1 cellular context compared by ENCODE assay signal in genomic region chr2:238238766-238239551, GRCh38.
A peak's percentile ranks its signal among the peaks of the same experiment; 100 is the strongest.
TF ChIP-seq lines count a peak whose summit lies in the region.

No MANE protein-coding gene starts in this region.

TF ChIP-seq in HepG2, 621 proteins besides CTCF, POLR2A, EP300 and RAD21 (continued from another document and continues in another):
- peak; percentile 93; the same call in 1 of the 2 replicates for TF ChIP-seq ZMAT5 (CRISPR knock-in tag; IDR thresholded peaks at IDR 0.05; ENCODE audit: borderline replicate concordance, low read depth)
- TF ChIP-seq JUND (CRISPR knock-in tag; IDR thresholded peaks at IDR 0.05): peak; percentile 63; the same call in 1 of the 2 replicates
- peak; percentile 70; the same call in 1 of the 2 replicates for TF ChIP-seq KDM1A (CRISPR knock-in tag; IDR thresholded peaks at IDR 0.05)
- TF ChIP-seq ZNF24 (IDR thresholded peaks at IDR 0.05): no peak
- TF ChIP-seq JDP2 (CRISPR knock-in tag; IDR thresholded peaks at IDR 0.05; ENCODE audit: borderline replicate concordance): no peak
- peak; percentile 67 for TF ChIP-seq BCL6 (CRISPR knock-in tag; IDR thresholded peaks at IDR 0.05)
- no peak for TF ChIP-seq ZNF414 (CRISPR knock-in tag; IDR thresholded peaks at IDR 0.05)
- TF ChIP-seq ZNF644 (CRISPR knock-in tag; IDR thresholded peaks at IDR 0.05; ENCODE audit: low read depth): no peak
- no peak for TF ChIP-seq SNRNP70 (IDR thresholded peaks at IDR 0.05; ENCODE audit: low read depth, low read length)
- TF ChIP-seq RARA (CRISPR knock-in tag; IDR thresholded peaks at IDR 0.05): peak; percentile 79
- peak; percentile 96; the same call in 1 of the 2 replicates for TF ChIP-seq ZNF562 (CRISPR knock-in tag; IDR thresholded peaks at IDR 0.05; ENCODE audit: borderline replicate concordance)
- peak; percentile 12; the same call in 1 of the 2 replicates for TF ChIP-seq ARID4A (CRISPR knock-in tag; IDR thresholded peaks at IDR 0.05; ENCODE audit: borderline replicate concordance)
- TF ChIP-seq CC2D1A (CRISPR knock-in tag; IDR thresholded peaks at IDR 0.05): 0 out of 2 replicates have a peak, but pooled peaks have one; percentile 66
- TF ChIP-seq ZNF367 (CRISPR knock-in tag; IDR thresholded peaks at IDR 0.05; ENCODE audit: borderline replicate concordance): peak; percentile 98
- peak; percentile 99 for TF ChIP-seq ZBTB38 (CRISPR knock-in tag; IDR thresholded peaks at IDR 0.05)
- no peak for TF ChIP-seq ZFP36L2 (CRISPR knock-in tag; IDR thresholded peaks at IDR 0.05)
- peak; percentile 62; the same call in 1 of the 2 replicates for TF ChIP-seq THAP7 (CRISPR knock-in tag; IDR thresholded peaks at IDR 0.05)
- peak; percentile 99 for TF ChIP-seq ZNF616 (CRISPR knock-in tag; IDR thresholded peaks at IDR 0.05; ENCODE audit: low read depth)
- 0 out of 2 replicates have a peak, but pooled peaks have one; percentile 65 for TF ChIP-seq ZNF775 (CRISPR knock-in tag; IDR thresholded peaks at IDR 0.05; ENCODE audit: borderline replicate concordance)
- TF ChIP-seq ZNF253 (CRISPR knock-in tag; IDR thresholded peaks at IDR 0.05; ENCODE audit: borderline replicate concordance): peak; percentile 91
- no peak for TF ChIP-seq SRF (IDR thresholded peaks at IDR 0.05; ENCODE audit: low read depth, low read length)
- no peak for TF ChIP-seq TRAFD1 (CRISPR knock-in tag; IDR thresholded peaks at IDR 0.05; ENCODE audit: borderline replicate concordance)
- TF ChIP-seq KDM3A (CRISPR knock-in tag; IDR thresholded peaks at IDR 0.05; ENCODE audit: low read depth): peak; percentile 76
- peak; percentile 57 for TF ChIP-seq SKIL (CRISPR knock-in tag; IDR thresholded peaks at IDR 0.05; ENCODE audit: borderline replicate concordance)
- TF ChIP-seq POLR2G (IDR thresholded peaks at IDR 0.05; ENCODE audit: low read depth, low read length): no peak
- peak; percentile 98 for TF ChIP-seq ZBTB43 (CRISPR knock-in tag; conservative IDR thresholded peaks at IDR 0.05)
- peak; percentile 93; the same call in 1 of the 2 replicates for TF ChIP-seq ZNF484 (CRISPR knock-in tag; IDR thresholded peaks at IDR 0.05; ENCODE audit: borderline replicate concordance, low read depth)
- TF ChIP-seq ZNF234 (CRISPR knock-in tag; conservative IDR thresholded peaks at IDR 0.05): peak; percentile 96; the same call in 1 of the 2 replicates
- TF ChIP-seq KMT2A (CRISPR knock-in tag; IDR thresholded peaks at IDR 0.05): no peak; the same call in 1 of the 2 replicates
- peak; percentile 99 for TF ChIP-seq EEA1 (CRISPR knock-in tag; IDR thresholded peaks at IDR 0.05; ENCODE audit: borderline replicate concordance)
- TF ChIP-seq MBD4 (IDR thresholded peaks at IDR 0.05; ENCODE audit: borderline replicate concordance, low read length): no peak
- TF ChIP-seq GTF2F1 (IDR thresholded peaks at IDR 0.05; ENCODE audit: low read length): no peak
- no peak for TF ChIP-seq POLR2AphosphoS2 (IDR thresholded peaks at IDR 0.05; ENCODE audit: low read depth, low read length)
- TF ChIP-seq AKAP8 (CRISPR knock-in tag; IDR thresholded peaks at IDR 0.05): peak; percentile 67
- peak; percentile 98; the same call in 1 of the 2 replicates for TF ChIP-seq ELK4 (CRISPR knock-in tag; IDR thresholded peaks at IDR 0.05; ENCODE audit: borderline replicate concordance)
- TF ChIP-seq CENPT (CRISPR knock-in tag; IDR thresholded peaks at IDR 0.05; ENCODE audit: low read depth): peak; percentile 99
- TF ChIP-seq RFX5 (IDR thresholded peaks at IDR 0.05; ENCODE audit: low read depth, low read length): no peak
- peak; percentile 96 for TF ChIP-seq HIVEP1 (CRISPR knock-in tag; IDR thresholded peaks at IDR 0.05)
- peak; percentile 88 for TF ChIP-seq BRF2 (CRISPR knock-in tag; IDR thresholded peaks at IDR 0.05)
- TF ChIP-seq TP53 (CRISPR knock-in tag; conservative IDR thresholded peaks at IDR 0.05): peak; percentile 92; the same call in 1 of the 2 replicates
- TF ChIP-seq RNF2 (conservative IDR thresholded peaks at IDR 0.05; ENCODE audit: low read depth): peak; percentile 97
- TF ChIP-seq ZNF75D (CRISPR knock-in tag; IDR thresholded peaks at IDR 0.05; ENCODE audit: borderline replicate concordance): peak; percentile 94; the same call in 1 of the 2 replicates
- TF ChIP-seq MAX (IDR thresholded peaks at IDR 0.05): peak; percentile 100
- 0 out of 2 replicates have a peak, but pooled peaks have one; percentile 66 for TF ChIP-seq ZBTB39 (CRISPR knock-in tag; IDR thresholded peaks at IDR 0.05)
- TF ChIP-seq ZNF513 (CRISPR knock-in tag; conservative IDR thresholded peaks at IDR 0.05): 0 out of 2 replicates have a peak, but pooled peaks have one; percentile 46
- TF ChIP-seq CCAR2 (optimal IDR thresholded peaks at IDR 0.05; ENCODE audit: low read depth, low read length): no peak
